20 cellular contexts compared by ENCODE assay signal in genomic region chr11:10800292-10800691, GRCh38. TPM values are rescaled to one million over a fixed set of nuclear protein-coding genes. Genes with fewer than 3 reads are reported as not detected.
DNase-seq lines count a peak whose midpoint lies in the region; ATAC-seq and TF ChIP-seq lines count a peak whose summit lies in the region.
"Had no signal": no experiment of that assay in that cellular context is flagged by ENCODE, and none has a peak within 500 bp of the region (broad histone marks: within the 10 kb centered on the region; RNA-seq: fewer than 3 reads in every experiment).

No MANE protein-coding gene starts in this region.

- no peaks in the 10 kb centered on the region for H3K9me3 Mint-ChIP-seq in activated CD4-positive, alpha-beta T cell treated with anti-CD3 and anti-CD28 coated beads for 36 hours (ENCODE audit: low read depth)
- H3K9me3 Mint-ChIP-seq in activated T-helper 2 cell treated with anti-CD3 and anti-CD28 coated beads, Interferon-gamma antibody, Interleukin-2, Interleukin-4, amounts not matched to agents 10 μg/mL and 5 μg/mL and 100 μg/mL, durations not matched to agents 14 hours and 24 hours and 36 hours: no peaks in the 10 kb centered on the region
- H3K9me3 Mint-ChIP-seq in nephron progenitor cell: no peaks in the 10 kb centered on the region

- no peaks in the 10 kb centered on the region for H3K9me2 ChIP-seq in GM23248 (ENCODE audit: insufficient read depth)

- CTCF ChIA-PET in activated CD4-positive, alpha-beta T cell treated with anti-CD3 and anti-CD28 coated beads for 36 hours (lab: Charles Lee): interaction anchor here (0.7 to 1.3 kb wide), 3 partner anchors 29 to 50 kb away, joined by 3 read pairs; no protein-coding TSS in a partner anchor

- H4K20me1 ChIP-seq in GM23248 (ENCODE audit: insufficient read depth): 0 out of 2 replicates have a peak, but pooled peaks cover 3% of the 10 kb centered on the region

- TF ChIP-seq CTCF in nephron progenitor cell (IDR thresholded peaks at IDR 0.05): no peak

- peaks cover 100% of the 10 kb centered on the region for H3F3A ChIP-seq in GM23248 (ENCODE audit: insufficient read depth)

- H3K4me1 ChIP-seq in GM23248 (ENCODE audit: insufficient read depth): peaks cover 19% of the 10 kb centered on the region; the same call in 1 of the 2 replicates

- H3K4me3 Mint-ChIP-seq in activated CD4-positive, alpha-beta T cell treated with anti-CD3 and anti-CD28 coated beads for 36 hours: no peak overlapping the region
- no peak overlapping the region for H3K4me3 Mint-ChIP-seq in activated T-helper 2 cell treated with anti-CD3 and anti-CD28 coated beads, Interferon-gamma antibody, Interleukin-2, Interleukin-4, amounts not matched to agents 10 μg/mL and 5 μg/mL and 100 μg/mL, durations not matched to agents 14 hours and 24 hours and 36 hours (ENCODE audit: low read depth)
- no peak overlapping the region for H3K4me3 Mint-ChIP-seq in nephron progenitor cell

- H3K4me1 Mint-ChIP-seq in activated CD4-positive, alpha-beta T cell treated with anti-CD3 and anti-CD28 coated beads for 36 hours: peaks cover 75% of the 10 kb centered on the region
- H3K4me1 Mint-ChIP-seq in activated T-helper 2 cell treated with anti-CD3 and anti-CD28 coated beads, Interferon-gamma antibody, Interleukin-2, Interleukin-4, amounts not matched to agents 10 μg/mL and 5 μg/mL and 100 μg/mL, durations not matched to agents 14 hours and 24 hours and 36 hours (ENCODE audit: low read depth): peaks cover 53% of the 10 kb centered on the region
- peaks cover 27% of the 10 kb centered on the region for H3K4me1 Mint-ChIP-seq in nephron progenitor cell

- POLR2A ChIA-PET in activated CD4-positive, alpha-beta T cell treated with anti-CD3 and anti-CD28 coated beads for 36 hours (lab: Charles Lee): interaction anchor here (0.6 to 4.1 kb wide), 3 partner anchors 8 to 357 kb away, joined by 3 to 32 read pairs (median 6); partner anchors contain the start of gene EIF4G2

- H3K79me2 ChIP-seq in GM23248 (ENCODE audit: insufficient read depth): peaks cover 63% of the 10 kb centered on the region

- H3K4me3 ChIP-seq in GM23248: no peak overlapping the region
- H3K4me3 ChIP-seq: BLaER1 treated with 17β-estradiol and CSF1 and Interleukin-3, amounts not matched to agents 10 nM and 100 nM had no signal

- no peak overlapping the region for H2AFZ ChIP-seq in GM23248

- H3K27ac ChIP-seq in GM23248: peak overlapping the region; percentile 11; the same call in 1 of the 2 replicates
- H3K27ac ChIP-seq: 22Rv1; BLaER1 treated with 17β-estradiol and CSF1 and Interleukin-3, amounts not matched to agents 10 nM and 100 nM; HL-60; KMS-11; RWPE1 had no signal

- in situ Hi-C loops in GM23248 (cut with MboI): no loop called here

- H3K27me3 ChIP-seq in GM23248 (replicated peaks; ENCODE audit: insufficient read depth): no peaks in the 10 kb centered on the region
- H3K27me3 ChIP-seq: BLaER1 treated with 17β-estradiol and CSF1 and Interleukin-3, amounts not matched to agents 10 nM and 100 nM had no signal

- intact Hi-C loops in activated CD4-positive, alpha-beta T cell treated with anti-CD3 and anti-CD28 coated beads for 36 hours (cut with DNase I, micrococcal nuclease): loop anchor here in 1 of 2 experiments (10.0 kb wide), 1 partner anchor 355 kb away; no protein-coding TSS in a partner anchor
- intact Hi-C loops in activated T-helper 2 cell treated with anti-CD3 and anti-CD28 coated beads, Interferon-gamma antibody, Interleukin-2, Interleukin-4, amounts not matched to agents 10 μg/mL and 5 μg/mL and 100 μg/mL, durations not matched to agents 14 hours and 24 hours and 36 hours (cut with micrococcal nuclease): no loop called here

- H3K27ac Mint-ChIP-seq in activated CD4-positive, alpha-beta T cell treated with anti-CD3 and anti-CD28 coated beads for 36 hours: peak overlapping the region; percentile 75
- peak overlapping the region; percentile 33 for H3K27ac Mint-ChIP-seq in activated T-helper 2 cell treated with anti-CD3 and anti-CD28 coated beads, Interferon-gamma antibody, Interleukin-2, Interleukin-4, amounts not matched to agents 10 μg/mL and 5 μg/mL and 100 μg/mL, durations not matched to agents 14 hours and 24 hours and 36 hours
- peak overlapping the region; percentile 37 for H3K27ac Mint-ChIP-seq in nephron progenitor cell

- no peaks in the 10 kb centered on the region for H3K27me3 Mint-ChIP-seq in activated CD4-positive, alpha-beta T cell treated with anti-CD3 and anti-CD28 coated beads for 36 hours
- H3K27me3 Mint-ChIP-seq in activated T-helper 2 cell treated with anti-CD3 and anti-CD28 coated beads, Interferon-gamma antibody, Interleukin-2, Interleukin-4, amounts not matched to agents 10 μg/mL and 5 μg/mL and 100 μg/mL, durations not matched to agents 14 hours and 24 hours and 36 hours (ENCODE audit: low read depth): no peaks in the 10 kb centered on the region
- H3K27me3 Mint-ChIP-seq in nephron progenitor cell (ENCODE audit: low read depth, poor library complexity): peaks cover 3% of the 10 kb centered on the region

- peaks cover 85% of the 10 kb centered on the region for H3K36me3 Mint-ChIP-seq in activated CD4-positive, alpha-beta T cell treated with anti-CD3 and anti-CD28 coated beads for 36 hours (ENCODE audit: low read depth)
- peaks cover 92% of the 10 kb centered on the region for H3K36me3 Mint-ChIP-seq in activated T-helper 2 cell treated with anti-CD3 and anti-CD28 coated beads, Interferon-gamma antibody, Interleukin-2, Interleukin-4, amounts not matched to agents 10 μg/mL and 5 μg/mL and 100 μg/mL, durations not matched to agents 14 hours and 24 hours and 36 hours (ENCODE audit: low read depth)
- peaks cover 94% of the 10 kb centered on the region for H3K36me3 Mint-ChIP-seq in nephron progenitor cell (ENCODE audit: low read depth)

- peaks cover 93% of the 10 kb centered on the region for H3K36me3 ChIP-seq in GM23248 (ENCODE audit: low read depth)

- no peak for DNase-seq in activated CD4-positive, alpha-beta T cell treated with anti-CD3 and anti-CD28 coated beads for 36 hours
- DNase-seq in activated CD4-positive, alpha-beta T cell treated with anti-CD3 and anti-CD28 coated beads for 48 hours: no peak
- DNase-seq in GM23248 (no peak), nephron progenitor cell (no peak), NCI-H226 (no peak)
- no peak for DNase-seq in activated T-helper 2 cell treated with anti-CD3 and anti-CD28 coated beads, Interferon-gamma antibody, Interleukin-2, Interleukin-4, amounts not matched to agents 10 μg/mL and 5 μg/mL and 100 μg/mL, durations not matched to agents 14 hours and 24 hours and 36 hours (ENCODE audit: low spot score)
- no peak for DNase-seq in stimulated activated CD4-positive, alpha-beta T cell treated with anti-CD3 and anti-CD28 coated beads, Interleukin-4, amount 100 ng/mL, for 4 hours
- DNase-seq: amniotic stem cell, cerebellar nuclear complex, DND-41, hippocampal formation, NCI-H1105 treated with DMSO at 0.1 percent for 48 hours, NCI-H2171, SW 1271 had no signal

- no peaks in the 10 kb centered on the region for H3K9me3 ChIP-seq in GM23248 (ENCODE audit: low read depth)
- H3K9me3 ChIP-seq: BLaER1 treated with 17β-estradiol and CSF1 and Interleukin-3, amounts not matched to agents 10 nM and 100 nM had no signal

- ATAC-seq in activated CD4-positive, alpha-beta T cell treated with anti-CD3 and anti-CD28 coated beads for 36 hours: no peak
- ATAC-seq in GM21529 (IDR thresholded peaks at IDR 0.05; ENCODE audit: unreplicated experiment): no peak

- H3K9ac ChIP-seq in GM23248: no peak overlapping the region
- H3K9ac ChIP-seq: KMS-11 had no signal

- 53 to 55% methylated on average over 2 of the region's 2 CpGs for WGBS in GM23248 (ENCODE audit: low coverage in 1 of 2, low lambda C conversion rate in 2 of 2, missing lambda C conversion rate in 2 of 2), 2 experiments

- H3K4me2 ChIP-seq in GM23248 (ENCODE audit: unreplicated experiment): no peak overlapping the region
- H3K4me2 ChIP-seq: BLaER1 treated with 17β-estradiol and CSF1 and Interleukin-3, amounts not matched to agents 10 nM and 100 nM; KMS-11 had no signal

RNA-seq across cellular contexts. Expression of gene EIF4G2, which starts 8.4 kb away (rescaled TPM):
- 1,000 to 10,000 TPM in 1 of 2 experiments, 100 to 1,000 TPM in 1; 953 to 1,693 TPM for total RNA-seq in activated CD4-positive, alpha-beta T cell treated with anti-CD3 and anti-CD28 coated beads for 36 hours
- total RNA-seq in GM23248 (2014; rRNA removed; shearing (Covaris generic)): 673 and 744 TPM in 2 replicates
- 875 and 882 TPM in 2 replicates for polyA plus RNA-seq in GM23248 (2016; fragmentation: Nextera tagmentation; extraction: Ambion mirVana)
- total RNA-seq in activated T-helper 2 cell treated with anti-CD3 and anti-CD28 coated beads, Interferon-gamma antibody, Interleukin-2, Interleukin-4, amounts not matched to agents 10 μg/mL and 5 μg/mL and 100 μg/mL, durations not matched to agents 14 hours and 24 hours and 36 hours: 1,057 and 1,120 TPM in 2 replicates

RNA-seq across cellular contexts. Expression of gene CTR9, which starts 49.2 kb away (rescaled TPM):
- 10 to 100 TPM; 39.7 to 43.9 TPM for total RNA-seq in activated CD4-positive, alpha-beta T cell treated with anti-CD3 and anti-CD28 coated beads for 36 hours
- total RNA-seq in GM23248 (2014; rRNA removed; shearing (Covaris generic)): 20.2 and 24.4 TPM in 2 replicates
- 29.9 and 32.3 TPM in 2 replicates for polyA plus RNA-seq in GM23248 (2016; fragmentation: Nextera tagmentation; extraction: Ambion mirVana)
- total RNA-seq in activated T-helper 2 cell treated with anti-CD3 and anti-CD28 coated beads, Interferon-gamma antibody, Interleukin-2, Interleukin-4, amounts not matched to agents 10 μg/mL and 5 μg/mL and 100 μg/mL, durations not matched to agents 14 hours and 24 hours and 36 hours: 41.5 and 43.5 TPM in 2 replicates

RNA-seq across cellular contexts. Expression of gene ZBED5, which starts 57.6 kb away (rescaled TPM):
- total RNA-seq in activated CD4-positive, alpha-beta T cell treated with anti-CD3 and anti-CD28 coated beads for 36 hours: 10 to 100 TPM; 34.1 to 44.3 TPM
- total RNA-seq in GM23248 (2014; rRNA removed; shearing (Covaris generic)): 25.6 and 32.4 TPM in 2 replicates
- 27.7 and 27.8 TPM in 2 replicates for polyA plus RNA-seq in GM23248 (2016; fragmentation: Nextera tagmentation; extraction: Ambion mirVana)
- total RNA-seq in activated T-helper 2 cell treated with anti-CD3 and anti-CD28 coated beads, Interferon-gamma antibody, Interleukin-2, Interleukin-4, amounts not matched to agents 10 μg/mL and 5 μg/mL and 100 μg/mL, durations not matched to agents 14 hours and 24 hours and 36 hours: 39.2 and 40.3 TPM in 2 replicates
